ENCODE assay signal across 26 cellular contexts in the genomic region with DNA sequence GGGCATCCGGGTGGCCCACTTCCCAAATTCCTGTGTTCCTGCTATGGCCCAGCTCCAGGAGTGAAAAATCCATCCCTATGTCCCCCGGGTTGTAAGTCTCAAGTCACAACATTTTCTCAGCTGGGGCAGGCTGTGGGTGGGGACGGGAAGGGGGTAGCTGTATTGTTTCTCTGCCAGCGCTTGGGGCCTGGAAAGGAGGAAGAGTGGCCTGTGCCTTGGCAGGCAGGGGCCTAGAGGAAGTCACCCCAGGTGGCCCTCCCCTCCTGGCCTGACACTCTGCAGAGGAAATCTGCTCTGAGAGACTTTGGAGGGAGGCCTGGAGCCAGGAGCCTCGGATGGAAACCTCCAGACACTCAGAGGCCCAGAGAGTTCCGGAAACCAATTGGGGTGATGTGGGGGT. TPM values are rescaled to one million over a fixed set of nuclear protein-coding genes. Genes with fewer than 3 reads are reported as not detected.
DNase-seq lines count a peak whose midpoint lies in the region; ATAC-seq and TF ChIP-seq lines count a peak whose summit lies in the region.
"Had no signal": no experiment of that assay in that cellular context is flagged by ENCODE, and none has a peak within 500 bp of the region (broad histone marks: within the 10 kb centered on the region; RNA-seq: fewer than 3 reads in every experiment).

No MANE protein-coding gene starts in this region.

- TF ChIP-seq POLR2A in uterus (IDR thresholded peaks at IDR 0.05) (no peak), Peyer's patch (IDR thresholded peaks at IDR 0.05) (no peak)

- no peak overlapping the region for H3K4ac ChIP-seq in neuronal stem cell (ENCODE audit: low read length)

- H3K36me3 ChIP-seq in neuronal stem cell (replicated peaks in 1 of 2; ENCODE audit: control insufficient read depth in 2 of 2, insufficient read depth in 2 of 2, low read length in 2 of 2) (no peaks in the 10 kb centered on the region), uterus (no peaks in the 10 kb centered on the region), mucosa of descending colon (ENCODE audit: low read depth) (no peaks in the 10 kb centered on the region), Peyer's patch (no peaks in the 10 kb centered on the region)
- H3K36me3 ChIP-seq: transverse colon had no signal

- H3K23ac ChIP-seq in neuronal stem cell (ENCODE audit: low read depth, low read length, poor library complexity), result no peak overlapping the region

- H3K9me3 ChIP-seq in neuronal stem cell (replicated peaks in 1 of 2; ENCODE audit: control insufficient read depth in 2 of 2, insufficient read depth in 1 of 2, low read depth in 1 of 2, low read length in 2 of 2) (peaks cover 3 to 5% of the 10 kb centered on the region in 2 donors), uterus (no peaks in the 10 kb centered on the region), mucosa of descending colon (no peaks in the 10 kb centered on the region), Peyer's patch (peaks cover 0 to 3% (median 2%) of the 10 kb centered on the region in 4 donors)
- H3K9me3 ChIP-seq: transverse colon had no signal

- H2BK12ac ChIP-seq in neuronal stem cell (ENCODE audit: low read length), result no peak overlapping the region

- H3K4me1 ChIP-seq in neuronal stem cell (ENCODE audit: control insufficient read depth in 2 of 2, insufficient read depth in 1 of 2, low read depth in 1 of 2, low read length in 2 of 2) (peaks cover 0 to 2% of the 10 kb centered on the region in 2 donors), uterus (no peaks in the 10 kb centered on the region), mucosa of descending colon (ENCODE audit: low read depth) (peaks cover 3% of the 10 kb centered on the region), Peyer's patch (peaks cover 0 to 8% (median 0%) of the 10 kb centered on the region in 4 donors)

- peak overlapping the region; percentile 45 for H3K18ac ChIP-seq in neuronal stem cell (ENCODE audit: low read length)

- peak; percentile 40 for ATAC-seq in Right ventricle myocardium superior (ENCODE audit: poor library complexity)
- ATAC-seq in mucosa of descending colon, result no peak
- ATAC-seq: activated T-helper 17 cell treated with anti-CD3 and anti-CD28 coated beads, Interleukin-2, amount 50 U/mL, for 72 hours; naive thymus-derived CD4-positive, alpha-beta T cell; stimulated activated naive B cell treated with anti-CD40 and anti-IgM and Interleukin-4, amounts not matched to agents 10 μg/mL and 1 μg/mL and 100 μg/mL, for 72 hours; T-cell had no signal

- no peak overlapping the region for H3K4me2 ChIP-seq in neuronal stem cell (ENCODE audit: insufficient read depth, low read length, poor library complexity, severe bottlenecking)

- H4K8ac ChIP-seq in neuronal stem cell (ENCODE audit: low read depth, low read length), result no peak overlapping the region

- no peak overlapping the region for H3K27ac ChIP-seq in neuronal stem cell (replicated peaks; ENCODE audit: low read length)
- H3K27ac ChIP-seq in uterus, result peak overlapping the region; percentile 1 to 3
- peak overlapping the region in 1 of 4 donors; percentile 31 for H3K27ac ChIP-seq in Peyer's patch
- H3K27ac ChIP-seq: 22Rv1 had no signal

- H2BK15ac ChIP-seq in neuronal stem cell (ENCODE audit: low read length), result no peak overlapping the region

- no peak overlapping the region for H2BK120ac ChIP-seq in neuronal stem cell (ENCODE audit: low read depth, low read length)

- TF ChIP-seq CTCF in uterus (IDR thresholded peaks at IDR 0.05) (no peak), mucosa of descending colon (IDR thresholded peaks at IDR 0.05) (no peak), Peyer's patch (IDR thresholded peaks at IDR 0.05) (no peak)

- no peak overlapping the region for H3K9ac ChIP-seq in neuronal stem cell (ENCODE audit: low read depth, low read length, poor library complexity)

- H3K4me3 ChIP-seq in neuronal stem cell (ENCODE audit: low read length in 2 of 2) (no peak overlapping the region), uterus (no peak overlapping the region), mucosa of descending colon (no peak overlapping the region), Peyer's patch (no peak overlapping the region)
- H3K4me3 ChIP-seq: coronary artery, transverse colon had no signal

- H3K27me3 ChIP-seq in neuronal stem cell (ENCODE audit: control insufficient read depth in 3 of 3, insufficient read depth in 3 of 3, low read depth in 1 of 3, low read length in 3 of 3), result peaks cover 0 to 15% (median 0%) of the 10 kb centered on the region in 3 experiments
- no peaks in the 10 kb centered on the region for H3K27me3 ChIP-seq in uterus
- no peaks in the 10 kb centered on the region for H3K27me3 ChIP-seq in Peyer's patch
- H3K27me3 ChIP-seq: transverse colon had no signal

- no peak overlapping the region for H2BK5ac ChIP-seq in neuronal stem cell (ENCODE audit: low read length)

- H3K79me1 ChIP-seq in neuronal stem cell (ENCODE audit: low read depth, low read length), result no peaks in the 10 kb centered on the region

- intact Hi-C loops in Right ventricle myocardium superior (cut with DNase I), result no loop called here
- intact Hi-C loops in uterus (cut with DNase I; ENCODE audit: low total_unique reads), result no loop called here
- intact Hi-C loops in mucosa of descending colon (cut with DNase I, micrococcal nuclease), result no loop called here

- H3K14ac ChIP-seq in neuronal stem cell (ENCODE audit: low read length), result no peak overlapping the region

- H2AFZ ChIP-seq in neuronal stem cell (ENCODE audit: low read length), result no peak overlapping the region

- no CpG with 5 or more reads among the region's 6 CpGs for WGBS in neuronal stem cell (ENCODE audit: extremely low coverage in 2 of 2, insufficient read length in 2 of 2, insufficient replicate concordance in 1 of 2), 2 donors

- DNase-seq in SKM-1 treated with dmso at 0.1 percent for 144 hours (lab: John Stamatoyannopoulos, UW; ENCODE audit: unreplicated experiment), result peak; percentile 21
- DNase-seq in SKM-1 (lab: John Stamatoyannopoulos, UW; ENCODE audit: unreplicated experiment), result no peak
- DNase-seq in Right ventricle myocardium superior, result peak; percentile 67
- DNase-seq in neuronal stem cell (ENCODE audit: low spot score), result no peak
- no peak for DNase-seq in uterus
- no peak for DNase-seq in mucosa of descending colon
- no peak for DNase-seq in NCI-H146 treated with DMSO at 0.1 percent for 48 hours (lab: John Stamatoyannopoulos, UW; ENCODE audit: unreplicated experiment)
- no peak for DNase-seq in Peyer's patch
- DNase-seq: activated CD4-positive, alpha-beta T cell treated with anti-CD3 and anti-CD28 coated beads, Interleukin-2, amount 10 ng/mL, durations not matched to agents 24 days and 14 days; activated naive CD8-positive, alpha-beta T cell treated with anti-CD3 and anti-CD28 coated beads, Interleukin-2, amount 10 ng/mL, durations not matched to agents 7 days and 5 days; HCEC 1CT; hippocampal formation; mesendoderm; naive thymus-derived CD4-positive, alpha-beta T cell; NCI-H1105 treated with DMSO at 0.1 percent for 48 hours; NCI-H2107; stimulated activated CD4-positive, alpha-beta T cell treated with anti-CD3 and anti-CD28 coated beads, Interleukin-1b, Interleukin-23, amount 100 ng/mL, for 48 hours; stimulated activated naive B cell treated with anti-CD40 and anti-IgM and Interleukin-4, amounts not matched to agents 10 μg/mL and 1 μg/mL and 100 μg/mL, for 72 hours; T-cell; transverse colon had no signal

- no peak overlapping the region for H4K91ac ChIP-seq in neuronal stem cell (ENCODE audit: low read depth, low read length, poor library complexity)

- no peak overlapping the region for H2AK5ac ChIP-seq in neuronal stem cell (ENCODE audit: low read depth, low read length)

RNA-seq across cellular contexts. Expression of a gene that starts 10.6 kb away (rescaled TPM):
- total RNA-seq in Right ventricle myocardium superior (0.56 TPM), uterus (under 1 TPM in 2 of 4 donors, not detected in 2; 0.14 to 0.24 TPM), mucosa of descending colon (under 1 TPM; 0.10 to 0.75 (median 0.22) TPM), Peyer's patch (under 1 TPM in 1 of 4 donors, not detected in 3; 0.83 TPM)
- polyA plus RNA-seq in neuronal stem cell (2013, experiment 1 of 2), result 3.9 TPM
- 3.8 TPM for polyA plus RNA-seq in neuronal stem cell (2013, experiment 2 of 2)
- total RNA-seq: activated naive CD8-positive, alpha-beta T cell treated with anti-CD3 and anti-CD28 coated beads, Interleukin-2, amount 10 ng/mL, durations not matched to agents 7 days and 5 days; osteocyte had no signal
- polyA plus RNA-seq: naive thymus-derived CD4-positive, alpha-beta T cell had no signal

RNA-seq across cellular contexts. Expression of a gene that starts 14.8 kb away (rescaled TPM):
- 0.30 TPM for total RNA-seq in Right ventricle myocardium superior
- 0.43 TPM for polyA plus RNA-seq in neuronal stem cell (2013, experiment 1 of 2)
- polyA plus RNA-seq in neuronal stem cell (2013, experiment 2 of 2), result 0.57 TPM
- 1 to 10 TPM in 2 of 4 donors, under 1 TPM in 1, not detected in 1; 0.29 to 2.8 (median 1.5) TPM for total RNA-seq in uterus
- not detected for total RNA-seq in mucosa of descending colon
- total RNA-seq in Peyer's patch, result under 1 TPM in 1 of 4 donors, not detected in 3; 0.27 TPM
- total RNA-seq: NCI-H460, osteocyte, transverse colon had no signal

RNA-seq across cellular contexts. Expression of a gene that starts 37.1 kb away (rescaled TPM):
- 31.9 TPM for total RNA-seq in Right ventricle myocardium superior
- 0.10 TPM for polyA plus RNA-seq in neuronal stem cell (2013, experiment 1 of 2)
- polyA plus RNA-seq in neuronal stem cell (2013, experiment 2 of 2), result not detected
- total RNA-seq in uterus, result 100 to 1,000 TPM in 1 of 4 donors, 10 to 100 TPM in 3; 20.6 to 108 (median 42.4) TPM
- total RNA-seq in mucosa of descending colon, result 10 to 100 TPM in 2 of 3 donors, 1 to 10 TPM in 1; 6.9 to 14.2 (median 10.3) TPM
- total RNA-seq in Peyer's patch, result 10 to 100 TPM in 2 of 4 donors, 1 to 10 TPM in 2; 2.1 to 25.6 (median 9.7) TPM
- total RNA-seq: NCI-H460, osteocyte had no signal

RNA-seq across cellular contexts. Expression of a gene that starts 51.2 kb away (rescaled TPM):
- 8.9 TPM for total RNA-seq in Right ventricle myocardium superior
- polyA plus RNA-seq in neuronal stem cell (2013, experiment 1 of 2), result 0.71 TPM
- 0.79 TPM for polyA plus RNA-seq in neuronal stem cell (2013, experiment 2 of 2)
- total RNA-seq in uterus, result 10 to 100 TPM in 1 of 4 donors, 1 to 10 TPM in 2, under 1 TPM in 1; 0.29 to 13.4 (median 4.9) TPM
- total RNA-seq in mucosa of descending colon, result 1 to 10 TPM in 2 of 3 donors, under 1 TPM in 1; 0.70 to 2.4 (median 1.4) TPM
- total RNA-seq in Peyer's patch, result 10 to 100 TPM in 1 of 4 donors, 1 to 10 TPM in 2, not detected in 1; 2.4 to 44.6 (median 4.4) TPM
- total RNA-seq: Daoy, NCI-H460, osteocyte had no signal

Comparison
In these comparisons a context has a peak if more than half of its experiments do, and no peak if none do; other contexts are left out.
1. DNase-seq: peak in SKM-1 treated with dmso at 0.1 percent for 144 hours (single experiment) and Right ventricle myocardium superior (single experiment); none in SKM-1 (single experiment), neuronal stem cell (single experiment), uterus (0 of 2), mucosa of descending colon (0 of 3), NCI-H146 treated with DMSO at 0.1 percent for 48 hours (single experiment) and Peyer's patch (0 of 3).